1 cellular context compared by ENCODE assay signal in genomic region chr3:160577093-160577492, GRCh38.
TF ChIP-seq lines count a peak whose summit lies in the region.

No MANE protein-coding gene starts in this region.

TF ChIP-seq in HCT116, 20 proteins besides CTCF, POLR2A, EP300 and RAD21 (continued from another document):
- TF ChIP-seq, protein P1, sequence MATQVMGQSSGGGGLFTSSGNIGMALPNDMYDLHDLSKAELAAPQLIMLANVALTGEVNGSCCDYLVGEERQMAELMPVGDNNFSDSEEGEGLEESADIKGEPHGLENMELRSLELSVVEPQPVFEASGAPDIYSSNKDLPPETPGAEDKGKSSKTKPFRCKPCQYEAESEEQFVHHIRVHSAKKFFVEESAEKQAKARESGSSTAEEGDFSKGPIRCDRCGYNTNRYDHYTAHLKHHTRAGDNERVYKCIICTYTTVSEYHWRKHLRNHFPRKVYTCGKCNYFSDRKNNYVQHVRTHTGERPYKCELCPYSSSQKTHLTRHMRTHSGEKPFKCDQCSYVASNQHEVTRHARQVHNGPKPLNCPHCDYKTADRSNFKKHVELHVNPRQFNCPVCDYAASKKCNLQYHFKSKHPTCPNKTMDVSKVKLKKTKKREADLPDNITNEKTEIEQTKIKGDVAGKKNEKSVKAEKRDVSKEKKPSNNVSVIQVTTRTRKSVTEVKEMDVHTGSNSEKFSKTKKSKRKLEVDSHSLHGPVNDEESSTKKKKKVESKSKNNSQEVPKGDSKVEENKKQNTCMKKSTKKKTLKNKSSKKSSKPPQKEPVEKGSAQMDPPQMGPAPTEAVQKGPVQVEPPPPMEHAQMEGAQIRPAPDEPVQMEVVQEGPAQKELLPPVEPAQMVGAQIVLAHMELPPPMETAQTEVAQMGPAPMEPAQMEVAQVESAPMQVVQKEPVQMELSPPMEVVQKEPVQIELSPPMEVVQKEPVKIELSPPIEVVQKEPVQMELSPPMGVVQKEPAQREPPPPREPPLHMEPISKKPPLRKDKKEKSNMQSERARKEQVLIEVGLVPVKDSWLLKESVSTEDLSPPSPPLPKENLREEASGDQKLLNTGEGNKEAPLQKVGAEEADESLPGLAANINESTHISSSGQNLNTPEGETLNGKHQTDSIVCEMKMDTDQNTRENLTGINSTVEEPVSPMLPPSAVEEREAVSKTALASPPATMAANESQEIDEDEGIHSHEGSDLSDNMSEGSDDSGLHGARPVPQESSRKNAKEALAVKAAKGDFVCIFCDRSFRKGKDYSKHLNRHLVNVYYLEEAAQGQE (IDR thresholded peaks at IDR 0.05; ENCODE audit: low read depth): no peak
